Comparison of ENCODE assay signal across 1 cellular context in the genomic region with DNA sequence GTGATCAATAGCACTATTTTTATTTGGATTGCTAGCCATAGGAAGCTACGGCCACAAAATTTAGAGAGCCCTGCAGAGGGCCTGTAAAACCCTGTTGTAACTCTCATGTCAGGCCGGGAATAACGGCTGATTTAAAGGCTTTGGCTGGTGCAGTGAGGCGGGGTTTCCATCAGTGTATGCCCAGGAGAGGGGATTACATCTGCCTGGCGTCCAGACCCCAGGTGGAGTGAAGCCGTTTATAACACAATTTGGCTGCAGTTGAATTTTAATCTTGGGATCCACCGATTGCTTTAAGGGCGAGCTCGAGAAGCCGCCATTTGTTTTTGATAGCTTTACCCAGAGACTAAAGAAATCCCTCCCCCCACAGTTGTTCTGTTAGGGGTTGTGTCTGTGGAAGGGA.
TF ChIP-seq lines count a peak whose summit lies in the region.

No MANE protein-coding gene starts in this region.

TF ChIP-seq in GM23338, 12 proteins besides CTCF, POLR2A, EP300 and RAD21:
- TF ChIP-seq, protein P1, sequence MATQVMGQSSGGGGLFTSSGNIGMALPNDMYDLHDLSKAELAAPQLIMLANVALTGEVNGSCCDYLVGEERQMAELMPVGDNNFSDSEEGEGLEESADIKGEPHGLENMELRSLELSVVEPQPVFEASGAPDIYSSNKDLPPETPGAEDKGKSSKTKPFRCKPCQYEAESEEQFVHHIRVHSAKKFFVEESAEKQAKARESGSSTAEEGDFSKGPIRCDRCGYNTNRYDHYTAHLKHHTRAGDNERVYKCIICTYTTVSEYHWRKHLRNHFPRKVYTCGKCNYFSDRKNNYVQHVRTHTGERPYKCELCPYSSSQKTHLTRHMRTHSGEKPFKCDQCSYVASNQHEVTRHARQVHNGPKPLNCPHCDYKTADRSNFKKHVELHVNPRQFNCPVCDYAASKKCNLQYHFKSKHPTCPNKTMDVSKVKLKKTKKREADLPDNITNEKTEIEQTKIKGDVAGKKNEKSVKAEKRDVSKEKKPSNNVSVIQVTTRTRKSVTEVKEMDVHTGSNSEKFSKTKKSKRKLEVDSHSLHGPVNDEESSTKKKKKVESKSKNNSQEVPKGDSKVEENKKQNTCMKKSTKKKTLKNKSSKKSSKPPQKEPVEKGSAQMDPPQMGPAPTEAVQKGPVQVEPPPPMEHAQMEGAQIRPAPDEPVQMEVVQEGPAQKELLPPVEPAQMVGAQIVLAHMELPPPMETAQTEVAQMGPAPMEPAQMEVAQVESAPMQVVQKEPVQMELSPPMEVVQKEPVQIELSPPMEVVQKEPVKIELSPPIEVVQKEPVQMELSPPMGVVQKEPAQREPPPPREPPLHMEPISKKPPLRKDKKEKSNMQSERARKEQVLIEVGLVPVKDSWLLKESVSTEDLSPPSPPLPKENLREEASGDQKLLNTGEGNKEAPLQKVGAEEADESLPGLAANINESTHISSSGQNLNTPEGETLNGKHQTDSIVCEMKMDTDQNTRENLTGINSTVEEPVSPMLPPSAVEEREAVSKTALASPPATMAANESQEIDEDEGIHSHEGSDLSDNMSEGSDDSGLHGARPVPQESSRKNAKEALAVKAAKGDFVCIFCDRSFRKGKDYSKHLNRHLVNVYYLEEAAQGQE (IDR thresholded peaks at IDR 0.05; ENCODE audit: unreplicated experiment) = no peak
- TF ChIP-seq, protein P2, sequence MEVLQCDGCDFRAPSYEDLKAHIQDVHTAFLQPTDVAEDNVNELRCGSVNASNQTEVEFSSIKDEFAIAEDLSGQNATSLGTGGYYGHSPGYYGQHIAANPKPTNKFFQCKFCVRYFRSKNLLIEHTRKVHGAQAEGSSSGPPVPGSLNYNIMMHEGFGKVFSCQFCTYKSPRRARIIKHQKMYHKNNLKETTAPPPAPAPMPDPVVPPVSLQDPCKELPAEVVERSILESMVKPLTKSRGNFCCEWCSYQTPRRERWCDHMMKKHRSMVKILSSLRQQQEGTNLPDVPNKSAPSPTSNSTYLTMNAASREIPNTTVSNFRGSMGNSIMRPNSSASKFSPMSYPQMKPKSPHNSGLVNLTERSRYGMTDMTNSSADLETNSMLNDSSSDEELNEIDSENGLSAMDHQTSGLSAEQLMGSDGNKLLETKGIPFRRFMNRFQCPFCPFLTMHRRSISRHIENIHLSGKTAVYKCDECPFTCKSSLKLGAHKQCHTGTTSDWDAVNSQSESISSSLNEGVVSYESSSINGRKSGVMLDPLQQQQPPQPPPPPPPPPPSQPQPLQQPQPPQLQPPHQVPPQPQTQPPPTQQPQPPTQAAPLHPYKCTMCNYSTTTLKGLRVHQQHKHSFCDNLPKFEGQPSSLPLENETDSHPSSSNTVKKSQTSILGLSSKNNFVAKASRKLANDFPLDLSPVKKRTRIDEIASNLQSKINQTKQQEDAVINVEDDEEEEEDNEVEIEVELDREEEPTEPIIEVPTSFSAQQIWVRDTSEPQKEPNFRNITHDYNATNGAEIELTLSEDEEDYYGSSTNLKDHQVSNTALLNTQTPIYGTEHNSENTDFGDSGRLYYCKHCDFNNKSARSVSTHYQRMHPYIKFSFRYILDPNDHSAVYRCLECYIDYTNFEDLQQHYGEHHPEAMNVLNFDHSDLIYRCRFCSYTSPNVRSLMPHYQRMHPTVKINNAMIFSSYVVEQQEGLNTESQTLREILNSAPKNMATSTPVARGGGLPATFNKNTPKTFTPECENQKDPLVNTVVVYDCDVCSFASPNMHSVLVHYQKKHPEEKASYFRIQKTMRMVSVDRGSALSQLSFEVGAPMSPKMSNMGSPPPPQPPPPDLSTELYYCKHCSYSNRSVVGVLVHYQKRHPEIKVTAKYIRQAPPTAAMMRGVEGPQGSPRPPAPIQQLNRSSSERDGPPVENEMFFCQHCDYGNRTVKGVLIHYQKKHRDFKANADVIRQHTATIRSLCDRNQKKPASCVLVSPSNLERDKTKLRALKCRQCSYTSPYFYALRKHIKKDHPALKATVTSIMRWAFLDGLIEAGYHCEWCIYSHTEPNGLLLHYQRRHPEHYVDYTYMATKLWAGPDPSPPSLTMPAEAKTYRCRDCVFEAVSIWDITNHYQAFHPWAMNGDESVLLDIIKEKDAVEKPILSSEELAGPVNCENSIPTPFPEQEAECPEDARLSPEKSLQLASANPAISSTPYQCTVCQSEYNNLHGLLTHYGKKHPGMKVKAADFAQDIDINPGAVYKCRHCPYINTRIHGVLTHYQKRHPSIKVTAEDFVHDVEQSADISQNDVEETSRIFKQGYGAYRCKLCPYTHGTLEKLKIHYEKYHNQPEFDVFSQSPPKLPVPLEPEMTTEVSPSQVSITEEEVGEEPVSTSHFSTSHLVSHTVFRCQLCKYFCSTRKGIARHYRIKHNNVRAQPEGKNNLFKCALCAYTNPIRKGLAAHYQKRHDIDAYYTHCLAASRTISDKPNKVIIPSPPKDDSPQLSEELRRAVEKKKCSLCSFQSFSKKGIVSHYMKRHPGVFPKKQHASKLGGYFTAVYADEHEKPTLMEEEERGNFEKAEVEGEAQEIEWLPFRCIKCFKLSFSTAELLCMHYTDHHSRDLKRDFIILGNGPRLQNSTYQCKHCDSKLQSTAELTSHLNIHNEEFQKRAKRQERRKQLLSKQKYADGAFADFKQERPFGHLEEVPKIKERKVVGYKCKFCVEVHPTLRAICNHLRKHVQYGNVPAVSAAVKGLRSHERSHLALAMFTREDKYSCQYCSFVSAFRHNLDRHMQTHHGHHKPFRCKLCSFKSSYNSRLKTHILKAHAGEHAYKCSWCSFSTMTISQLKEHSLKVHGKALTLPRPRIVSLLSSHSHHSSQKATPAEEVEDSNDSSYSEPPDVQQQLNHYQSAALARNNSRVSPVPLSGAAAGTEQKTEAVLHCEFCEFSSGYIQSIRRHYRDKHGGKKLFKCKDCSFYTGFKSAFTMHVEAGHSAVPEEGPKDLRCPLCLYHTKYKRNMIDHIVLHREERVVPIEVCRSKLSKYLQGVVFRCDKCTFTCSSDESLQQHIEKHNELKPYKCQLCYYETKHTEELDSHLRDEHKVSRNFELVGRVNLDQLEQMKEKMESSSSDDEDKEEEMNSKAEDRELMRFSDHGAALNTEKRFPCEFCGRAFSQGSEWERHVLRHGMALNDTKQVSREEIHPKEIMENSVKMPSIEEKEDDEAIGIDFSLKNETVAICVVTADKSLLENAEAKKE (CRISPR knock-in tag; IDR thresholded peaks at IDR 0.05) = no peak
- no peak for TF ChIP-seq JUNB (IDR thresholded peaks at IDR 0.05; ENCODE audit: unreplicated experiment)
- no peak for TF ChIP-seq CREB1 (CRISPR knock-in tag; IDR thresholded peaks at IDR 0.05; ENCODE audit: low read depth)
- TF ChIP-seq EZH2phosphoT487 (IDR thresholded peaks at IDR 0.05; ENCODE audit: unreplicated experiment) = no peak
- TF ChIP-seq POLR2AphosphoS5 (IDR thresholded peaks at IDR 0.05; ENCODE audit: low read depth) = no peak
- TF ChIP-seq ZNF114 (CRISPR knock-in tag; IDR thresholded peaks at IDR 0.05) = no peak
- TF ChIP-seq, protein P3, sequence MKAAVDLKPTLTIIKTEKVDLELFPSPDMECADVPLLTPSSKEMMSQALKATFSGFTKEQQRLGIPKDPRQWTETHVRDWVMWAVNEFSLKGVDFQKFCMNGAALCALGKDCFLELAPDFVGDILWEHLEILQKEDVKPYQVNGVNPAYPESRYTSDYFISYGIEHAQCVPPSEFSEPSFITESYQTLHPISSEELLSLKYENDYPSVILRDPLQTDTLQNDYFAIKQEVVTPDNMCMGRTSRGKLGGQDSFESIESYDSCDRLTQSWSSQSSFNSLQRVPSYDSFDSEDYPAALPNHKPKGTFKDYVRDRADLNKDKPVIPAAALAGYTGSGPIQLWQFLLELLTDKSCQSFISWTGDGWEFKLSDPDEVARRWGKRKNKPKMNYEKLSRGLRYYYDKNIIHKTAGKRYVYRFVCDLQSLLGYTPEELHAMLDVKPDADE (IDR thresholded peaks at IDR 0.05) = no peak
- no peak for TF ChIP-seq EZH2 (IDR thresholded peaks at IDR 0.05; ENCODE audit: low read depth, unreplicated experiment)
- no peak for TF ChIP-seq ZNF331 (CRISPR knock-in tag; IDR thresholded peaks at IDR 0.05; ENCODE audit: low read depth)
- TF ChIP-seq STAT1 (IDR thresholded peaks at IDR 0.05; ENCODE audit: unreplicated experiment) = no peak
- no peak for TF ChIP-seq NANOG (IDR thresholded peaks at IDR 0.05; ENCODE audit: borderline replicate concordance)
